In the genomic region with DNA sequence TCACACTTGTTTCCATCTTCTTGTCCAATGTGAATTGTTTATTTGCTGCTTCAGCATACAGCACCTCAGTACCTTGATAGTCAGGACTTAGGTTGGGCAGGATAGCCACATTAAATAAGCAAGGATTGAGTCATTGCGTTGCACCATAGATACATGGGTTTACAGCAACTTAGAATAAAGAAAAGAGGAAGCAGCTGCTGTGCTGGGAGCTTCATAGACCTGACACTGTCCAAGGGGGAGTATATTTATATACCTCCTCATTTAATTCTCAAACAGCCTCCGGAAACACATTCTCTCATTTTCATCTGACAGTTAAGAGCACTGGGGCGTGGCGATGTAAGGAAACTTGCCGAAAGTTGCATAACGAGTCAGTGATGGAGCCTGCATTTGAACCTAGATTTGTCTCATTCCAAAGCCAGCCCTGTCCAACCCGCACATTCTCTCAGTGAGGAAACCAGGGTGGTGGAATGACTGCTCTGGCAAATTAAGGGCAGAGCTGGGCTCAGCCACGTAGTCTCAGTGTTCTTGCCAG, we compare ENCODE assay signal across 8 cellular contexts.
DNase-seq lines count a peak whose midpoint lies in the region; ATAC-seq lines count a peak whose summit lies in the region.

No MANE protein-coding gene starts in this region.

- peaks cover 10% of the 10 kb centered on the region for H3K36me3 Mint-ChIP-seq in activated naive CD8-positive, alpha-beta T cell

- peaks cover 91% of the 10 kb centered on the region for H3K4me1 Mint-ChIP-seq in activated naive CD8-positive, alpha-beta T cell (ENCODE audit: low read depth)

- H3K4me3 Mint-ChIP-seq in activated naive CD8-positive, alpha-beta T cell: peak overlapping the region; percentile 86

- H3K9me3 Mint-ChIP-seq in activated naive CD8-positive, alpha-beta T cell (ENCODE audit: low read depth): no peaks in the 10 kb centered on the region

- peak overlapping the region in 13 of 21 experiments; percentile 18 to 86 (median 47) for H3K27ac ChIP-seq in skin epidermis

- peak overlapping the region; percentile 93 for H3K27ac Mint-ChIP-seq in activated naive CD8-positive, alpha-beta T cell

- ATAC-seq in GM18511 (IDR thresholded peaks at IDR 0.05; ENCODE audit: unreplicated experiment) (peak; percentile 89), HG02588 (IDR thresholded peaks at IDR 0.05; ENCODE audit: unreplicated experiment) (peak; percentile 68)

- no peaks in the 10 kb centered on the region for H3K27me3 Mint-ChIP-seq in activated naive CD8-positive, alpha-beta T cell

- no peak overlapping the region for H3K4me3 ChIP-seq in skin epidermis

- peak; percentile 96 for DNase-seq in NCI-H226
- DNase-seq in dedifferentiated amniotic fluid mesenchymal stem cell (ENCODE audit: extremely low spot score): no peak
- DNase-seq in DMS153 (lab: John Stamatoyannopoulos, UW): no peak
- no peak for DNase-seq in NCI-H345 treated with DMSO at 0.1 percent for 48 hours (lab: John Stamatoyannopoulos, UW; ENCODE audit: unreplicated experiment)
